Comparison of ENCODE assay signal across 25 cellular contexts in genomic region chr20:63032026-63032800, GRCh38. TPM values are rescaled to one million over a fixed set of nuclear protein-coding genes. Genes with fewer than 3 reads are reported as not detected.
A peak's percentile ranks its signal among the peaks of the same experiment; 100 is the strongest.
DNase-seq lines count a peak whose midpoint lies in the region; ATAC-seq and TF ChIP-seq lines count a peak whose summit lies in the region.
"Had no signal": no experiment of that assay in that cellular context is flagged by ENCODE, and none has a peak within 500 bp of the region (broad histone marks: within the 10 kb centered on the region; RNA-seq: fewer than 3 reads in every experiment).

No MANE protein-coding gene starts in this region.

- H3K9ac ChIP-seq in neuronal stem cell (ENCODE audit: low read depth, low read length, poor library complexity): peak overlapping the region; percentile 72

- no peak for TF ChIP-seq CTCF in CD8-positive, alpha-beta T cell (IDR thresholded peaks at IDR 0.05)
- no peak for TF ChIP-seq CTCF in GM23338 (conservative IDR thresholded peaks at IDR 0.05; ENCODE audit: low read depth in 2 of 2)
- TF ChIP-seq CTCF in endothelial cell (IDR thresholded peaks at IDR 0.05; ENCODE audit: unreplicated experiment): no peak

- H2BK15ac ChIP-seq in neuronal stem cell (ENCODE audit: low read length): peak overlapping the region; percentile 98

- H3K4me1 ChIP-seq in CD8-positive, alpha-beta T cell (ENCODE audit: insufficient read depth, low read length): peaks cover 18% of the 10 kb centered on the region
- H3K4me1 ChIP-seq in GM23338 (ENCODE audit: insufficient read depth) (peaks cover 55% of the 10 kb centered on the region), neuronal stem cell (ENCODE audit: control insufficient read depth in 2 of 2, insufficient read depth in 1 of 2, low read depth in 1 of 2, low read length in 2 of 2) (peaks cover 29 to 31% of the 10 kb centered on the region in 2 donors)
- H3K4me1 ChIP-seq: right lobe of liver had no signal

- H3K18ac ChIP-seq in neuronal stem cell (ENCODE audit: low read length): peak overlapping the region; percentile 90

- H3K79me2 ChIP-seq in GM23338 (replicated peaks; ENCODE audit: insufficient read depth): no peaks in the 10 kb centered on the region

- peaks cover 4% of the 10 kb centered on the region for H3K27me3 ChIP-seq in CD8-positive, alpha-beta T cell (ENCODE audit: insufficient read depth, low read length)
- H3K27me3 ChIP-seq in GM23338 (ENCODE audit: insufficient read depth): peaks cover 6% of the 10 kb centered on the region; the same call in 1 of the 2 replicates
- peaks cover 0 to 12% (median 0%) of the 10 kb centered on the region in 3 experiments for H3K27me3 ChIP-seq in neuronal stem cell (ENCODE audit: control insufficient read depth in 3 of 3, insufficient read depth in 3 of 3, low read depth in 1 of 3, low read length in 3 of 3)

- POLR2A ChIA-PET in CD8-positive, alpha-beta T cell (lab: Charles Lee): interaction anchor here (0.9 kb wide), 1 partner anchor 71 kb away, joined by 3 read pairs; no protein-coding TSS in a partner anchor

- no peaks in the 10 kb centered on the region for H3K36me3 Mint-ChIP-seq in CD8-positive, alpha-beta T cell
- H3K36me3 Mint-ChIP-seq in GM23338 (ENCODE audit: low read depth) (no peaks in the 10 kb centered on the region), endothelial cell (ENCODE audit: low read depth, unreplicated experiment) (no peaks in the 10 kb centered on the region)
- H3K36me3 Mint-ChIP-seq: stimulated activated effector memory CD8-positive, alpha-beta T cell treated with anti-CD3 and anti-CD28 coated beads, Interleukin-12 subunit alpha, Interleukin-12 subunit beta, amount 100 ng/mL, for 72 hours had no signal

- peak overlapping the region; percentile 67 for H3K23ac ChIP-seq in neuronal stem cell (ENCODE audit: low read depth, low read length, poor library complexity)

- H3K27ac Mint-ChIP-seq in CD8-positive, alpha-beta T cell: no peak overlapping the region
- H3K27ac Mint-ChIP-seq in GM23338 (peak overlapping the region; percentile 85; the same call in 1 of the 2 replicates), endothelial cell (ENCODE audit: unreplicated experiment) (no peak overlapping the region)
- H3K27ac Mint-ChIP-seq: activated T-helper 1 cell treated with anti-CD3 and anti-CD28 coated beads, Interleukin-12 subunit alpha, Interleukin-12 subunit beta, Interleukin-2, Interleukin-4 antibody, amounts not matched to agents 30 ng/mL and 10 ng/mL and 1 ng/mL, durations not matched to agents 14 hours and 24 hours and 36 hours had no signal

- no peak overlapping the region for H3K4me3 ChIP-seq in CD8-positive, alpha-beta T cell (ENCODE audit: low read depth, low read length)
- H3K4me3 ChIP-seq in GM23338: no peak overlapping the region
- no peak overlapping the region for H3K4me3 ChIP-seq in neuronal stem cell (ENCODE audit: low read length in 2 of 2)
- H3K4me3 ChIP-seq: esophagus muscularis mucosa, right lobe of liver, thoracic aorta had no signal

- H3K27ac ChIP-seq in CD8-positive, alpha-beta T cell (ENCODE audit: low read depth, low read length): no peak overlapping the region
- H3K27ac ChIP-seq in GM23338 (ENCODE audit: low read depth): peak overlapping the region; percentile 93
- H3K27ac ChIP-seq in neuronal stem cell (replicated peaks; ENCODE audit: low read length): no peak overlapping the region
- H3K27ac ChIP-seq: esophagus muscularis mucosa, right lobe of liver, thoracic aorta had no signal

- CTCF ChIA-PET in CD8-positive, alpha-beta T cell (lab: Charles Lee): interaction anchor here (1.5 to 2.0 kb wide), 2 partner anchors 23 to 59 kb away, joined by 4 to 5 read pairs; no protein-coding TSS in a partner anchor

- no peak for ATAC-seq in CD8-positive, alpha-beta T cell
- ATAC-seq in GM23338 (no peak), HG02870 (IDR thresholded peaks at IDR 0.05; ENCODE audit: unreplicated experiment) (no peak), HG03565 (IDR thresholded peaks at IDR 0.05; ENCODE audit: unreplicated experiment) (no peak), GM19351 (IDR thresholded peaks at IDR 0.05; ENCODE audit: unreplicated experiment) (no peak)
- ATAC-seq: HepG2; left colon; right lobe of liver; stimulated activated effector memory CD8-positive, alpha-beta T cell treated with anti-CD3 and anti-CD28 coated beads, Interleukin-12 subunit alpha, Interleukin-12 subunit beta, amount 100 ng/mL, for 72 hours had no signal

- H2BK12ac ChIP-seq in neuronal stem cell (ENCODE audit: low read length): peak overlapping the region; percentile 88

- no peak overlapping the region for H4K91ac ChIP-seq in neuronal stem cell (ENCODE audit: low read depth, low read length, poor library complexity)

- no peak overlapping the region for H2AFZ ChIP-seq in GM23338
- H2AFZ ChIP-seq in neuronal stem cell (ENCODE audit: low read length): no peak overlapping the region

- peaks cover 11% of the 10 kb centered on the region for H3K27me3 Mint-ChIP-seq in CD8-positive, alpha-beta T cell (ENCODE audit: low read depth)
- peaks cover 47% of the 10 kb centered on the region for H3K27me3 Mint-ChIP-seq in GM23338 (ENCODE audit: insufficient read depth, low read depth, poor library complexity)
- H3K27me3 Mint-ChIP-seq in endothelial cell (ENCODE audit: unreplicated experiment): peaks cover 15% of the 10 kb centered on the region

- peaks cover 47% of the 10 kb centered on the region for H3F3A ChIP-seq in GM23338 (replicated peaks; ENCODE audit: low read depth)

- H3K4me3 Mint-ChIP-seq in CD8-positive, alpha-beta T cell: peak overlapping the region; percentile 82
- H3K4me3 Mint-ChIP-seq in GM23338 (peak overlapping the region; percentile 48; the same call in 1 of the 3 replicates), endothelial cell (ENCODE audit: unreplicated experiment) (peak overlapping the region; percentile 75)

- intact Hi-C loops in CD8-positive, alpha-beta T cell (cut with DNase I, micrococcal nuclease): no loop called here

- peaks cover 26% of the 10 kb centered on the region for H3K4me1 Mint-ChIP-seq in CD8-positive, alpha-beta T cell (ENCODE audit: low read depth)
- H3K4me1 Mint-ChIP-seq in GM23338 (peaks cover 60% of the 10 kb centered on the region), endothelial cell (ENCODE audit: unreplicated experiment) (peaks cover 23% of the 10 kb centered on the region)

- H3K4ac ChIP-seq in neuronal stem cell (ENCODE audit: low read length): no peak overlapping the region

- WGBS in neuronal stem cell (ENCODE audit: extremely low coverage in 2 of 2, insufficient read length in 2 of 2, insufficient replicate concordance in 1 of 2), 2 donors: no CpG with 5 or more reads among the region's 22 CpGs

- no peaks in the 10 kb centered on the region for H3K79me1 ChIP-seq in neuronal stem cell (ENCODE audit: low read depth, low read length)

- peak overlapping the region; percentile 72 for H3K4me2 ChIP-seq in GM23338
- no peak overlapping the region for H3K4me2 ChIP-seq in neuronal stem cell (ENCODE audit: insufficient read depth, low read length, poor library complexity, severe bottlenecking)

- no peak overlapping the region for H4K8ac ChIP-seq in neuronal stem cell (ENCODE audit: low read depth, low read length)

- no peaks in the 10 kb centered on the region for H3K36me3 ChIP-seq in CD8-positive, alpha-beta T cell (ENCODE audit: insufficient read depth, low read length)
- H3K36me3 ChIP-seq in GM23338 (ENCODE audit: insufficient read depth) (no peaks in the 10 kb centered on the region), neuronal stem cell (replicated peaks in 1 of 2; ENCODE audit: control insufficient read depth in 2 of 2, insufficient read depth in 2 of 2, low read length in 2 of 2) (no peaks in the 10 kb centered on the region)
- H3K36me3 ChIP-seq: esophagus muscularis mucosa, right lobe of liver, thoracic aorta had no signal

- no peaks in the 10 kb centered on the region for H3K9me3 ChIP-seq in CD8-positive, alpha-beta T cell (ENCODE audit: low read length)
- peaks cover 0 to 1% of the 10 kb centered on the region in 2 donors for H3K9me3 ChIP-seq in neuronal stem cell (replicated peaks in 1 of 2; ENCODE audit: control insufficient read depth in 2 of 2, insufficient read depth in 1 of 2, low read depth in 1 of 2, low read length in 2 of 2)
- H3K9me3 ChIP-seq: esophagus muscularis mucosa, right lobe of liver, thoracic aorta had no signal

- peak overlapping the region; percentile 89 for H2AK5ac ChIP-seq in neuronal stem cell (ENCODE audit: low read depth, low read length)

- no peaks in the 10 kb centered on the region for H3K9me3 Mint-ChIP-seq in CD8-positive, alpha-beta T cell
- H3K9me3 Mint-ChIP-seq in GM23338 (peaks cover 3% of the 10 kb centered on the region; the same call in 1 of the 3 replicates), endothelial cell (ENCODE audit: unreplicated experiment) (no peaks in the 10 kb centered on the region)
- H3K9me3 Mint-ChIP-seq: activated T-helper 1 cell treated with anti-CD3 and anti-CD28 coated beads, Interleukin-12 subunit alpha, Interleukin-12 subunit beta, Interleukin-2, Interleukin-4 antibody, amounts not matched to agents 30 ng/mL and 10 ng/mL and 1 ng/mL, durations not matched to agents 14 hours and 24 hours and 36 hours; stimulated activated effector memory CD8-positive, alpha-beta T cell treated with anti-CD3 and anti-CD28 coated beads, Interleukin-12 subunit alpha, Interleukin-12 subunit beta, amount 100 ng/mL, for 72 hours had no signal

- peak overlapping the region; percentile 69 for H2BK5ac ChIP-seq in neuronal stem cell (ENCODE audit: low read length)

- H3K14ac ChIP-seq in neuronal stem cell (ENCODE audit: low read length): no peak overlapping the region

- DNase-seq in CD8-positive, alpha-beta T cell: peak in 1 of 7 experiments; percentile 9
- DNase-seq in GM23338 (ENCODE audit: low spot score) (peak; percentile 14), endothelial cell (ENCODE audit: low spot score) (no peak), neuronal stem cell (ENCODE audit: low spot score) (no peak)
- DNase-seq: activated CD4-positive, CD25-positive, alpha-beta regulatory T cell treated with anti-CD3 and anti-CD28 coated beads, Interleukin-2, amount 50 U/mL, for 72 hours; caudate nucleus; COR-L47; GOT3; left colon; NCI-H1436 treated with DMSO at 0.1 percent for 48 hours; NCI-H2171 treated with DMSO at 0.1 percent for 48 hours; PC-3 had no signal

- H3K9me2 ChIP-seq in GM23338 (ENCODE audit: insufficient read depth): no peaks in the 10 kb centered on the region

- H2BK120ac ChIP-seq in neuronal stem cell (ENCODE audit: low read depth, low read length): peak overlapping the region; percentile 64

- no peaks in the 10 kb centered on the region for H4K20me1 ChIP-seq in GM23338 (replicated peaks; ENCODE audit: insufficient read depth)

RNA-seq across cellular contexts. Expression of gene BHLHE23, which starts 25.4 kb away (rescaled TPM):
- under 1 TPM in 1 of 2 experiments, not detected in 1; 0.44 TPM for total RNA-seq in CD8-positive, alpha-beta T cell
- 5.0 and 6.6 TPM in 2 replicates for total RNA-seq in GM23338 (2014; rRNA removed; shearing (Covaris generic))
- polyA plus RNA-seq in GM23338 (2016; fragmentation: Nextera tagmentation; extraction: Ambion mirVana): 0.52 TPM in 2 replicates
- not detected for total RNA-seq in endothelial cell (ENCODE audit: unreplicated experiment)
- not detected for polyA plus RNA-seq in neuronal stem cell (2013, experiment 1 of 2)
- polyA plus RNA-seq in neuronal stem cell (2013, experiment 2 of 2): not detected
- total RNA-seq: activated T-helper 1 cell treated with anti-CD3 and anti-CD28 coated beads, Interleukin-12 subunit alpha, Interleukin-12 subunit beta, Interleukin-2, Interleukin-4 antibody, amounts not matched to agents 30 ng/mL and 10 ng/mL and 1 ng/mL, durations not matched to agents 14 hours and 24 hours and 36 hours; esophagus muscularis mucosa; HepG2; left colon; mononuclear cell; osteoblast; PC-3; right lobe of liver; SK-MEL-5; T-helper 2 cell treated with Interferon-gamma antibody and Interleukin-4, amounts not matched to agents 100 ng/mL and 5 ng/mL, for 36 hours; thoracic aorta had no signal
- polyA plus RNA-seq: HepG2 had no signal
